ENCODE assay signal across 21 cellular contexts in the genomic region with DNA sequence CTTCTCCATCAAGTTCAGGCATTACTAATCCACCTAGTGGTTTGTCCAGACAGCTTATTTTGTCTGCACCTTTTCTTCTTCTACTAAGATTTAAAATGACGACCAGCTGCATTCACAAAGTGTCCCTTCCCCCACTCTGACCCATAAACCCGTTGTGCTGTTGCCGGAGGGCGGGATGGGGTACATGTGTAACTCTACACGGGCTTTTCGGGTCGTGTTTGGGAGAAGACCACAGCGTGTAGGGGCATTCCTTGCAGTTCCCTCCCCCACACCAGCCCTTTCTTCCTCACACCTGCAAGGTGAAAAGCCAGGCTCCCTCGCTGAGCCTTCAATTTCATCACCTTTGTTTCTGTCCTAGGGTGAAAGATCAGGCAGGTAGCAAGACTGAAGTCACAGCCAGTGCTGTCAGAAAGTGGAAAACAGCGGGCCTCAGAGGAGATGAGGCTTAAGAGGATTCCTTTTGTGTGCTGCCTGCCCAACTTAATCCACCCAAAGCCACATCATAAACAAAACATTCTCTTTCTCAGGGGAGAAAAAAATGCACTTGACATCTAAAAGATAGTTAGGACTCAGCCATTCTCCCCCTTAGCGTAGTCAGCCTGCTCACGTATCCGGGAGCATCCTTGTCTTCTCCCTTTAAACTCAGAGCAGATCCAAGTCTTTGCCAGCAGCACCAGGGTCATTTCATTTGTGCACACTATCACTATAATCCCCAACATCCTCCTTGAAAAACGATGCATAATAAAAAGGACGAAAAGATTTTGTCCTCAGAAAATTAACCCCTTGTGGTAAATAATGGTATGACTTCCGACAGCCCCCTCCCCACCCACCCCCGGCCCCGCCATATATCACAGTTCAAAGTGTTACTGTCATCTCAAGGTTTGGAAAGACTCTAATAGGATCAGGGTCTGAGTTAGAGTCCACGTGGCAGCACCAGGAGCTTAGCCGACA.
"Had no signal": no experiment of that assay in that cellular context is flagged by ENCODE, and none has a peak within 500 bp of the region (broad histone marks: within the 10 kb centered on the region; RNA-seq: fewer than 3 reads in every experiment).

No MANE protein-coding gene starts in this region.

- H3K36me3 ChIP-seq: esophagus muscularis mucosa, ovary had no signal

- H3K36me3 Mint-ChIP-seq: activated naive CD8-positive, alpha-beta T cell treated with anti-CD3 and anti-CD28 coated beads for 36 hours; immature natural killer cell; stimulated activated memory B cell treated with anti-CD40 and anti-IgM and Interleukin-4, amounts not matched to agents 10 μg/mL and 1 μg/mL and 100 μg/mL, for 72 hours had no signal

- H3K4me1 Mint-ChIP-seq: activated CD4-positive, alpha-beta T cell treated with anti-CD3 and anti-CD28 coated beads, Interleukin-2, amount 10 ng/mL, durations not matched to agents 7 days and 5 days; activated naive CD8-positive, alpha-beta T cell treated with anti-CD3 and anti-CD28 coated beads for 36 hours; immature natural killer cell; stimulated activated memory B cell treated with anti-CD40 and anti-IgM and Interleukin-4, amounts not matched to agents 10 μg/mL and 1 μg/mL and 100 μg/mL, for 72 hours had no signal

- H3K27ac ChIP-seq: body of pancreas, esophagus muscularis mucosa, ovary had no signal

- H3K4me3 ChIP-seq: body of pancreas, esophagus muscularis mucosa, ovary had no signal

- DNase-seq: activated CD4-positive, alpha-beta T cell treated with anti-CD3 and anti-CD28 coated beads, Interleukin-2, amount 10 ng/mL, durations not matched to agents 7 days and 5 days; activated CD4-positive, CD25-positive, alpha-beta regulatory T cell; activated CD8-positive, alpha-beta memory T cell treated with anti-CD3 and anti-CD28 coated beads, Interleukin-2, amount 50 U/mL, for 48 hours; activated gamma-delta T cell; activated naive CD8-positive, alpha-beta T cell treated with anti-CD3 and anti-CD28 coated beads for 36 hours; activated T-cell treated with anti-CD3 and anti-CD28 coated beads, Interleukin-2, amount 50 U/mL, for 72 hours; amygdala; body of pancreas; caudate nucleus; hippocampal formation; immature natural killer cell; ovary; stimulated activated CD4-positive, alpha-beta T cell treated with anti-CD3 and anti-CD28 coated beads, Interleukin-12 subunit alpha, Interleukin-12 subunit beta, amount 100 ng/mL, for 4 hours; stimulated activated CD4-positive, alpha-beta T cell treated with anti-CD3 and anti-CD28 coated beads, Interleukin-2, amount 100 ng/mL, for 48 hours; T-helper 2 cell had no signal

- FAIRE-seq: colon, TTC549, urothelium cell line had no signal

- H3K4me1 ChIP-seq: body of pancreas, esophagus muscularis mucosa had no signal

- ATAC-seq: activated T-cell treated with anti-CD3 and anti-CD28 coated beads, Interleukin-2, amount 50 U/mL, for 72 hours; body of pancreas; stimulated activated memory B cell treated with anti-CD40 and anti-IgM and Interleukin-4, amounts not matched to agents 10 μg/mL and 1 μg/mL and 100 μg/mL, for 72 hours had no signal

- H3K27me3 ChIP-seq: body of pancreas, esophagus muscularis mucosa, ovary had no signal

- H3K27ac Mint-ChIP-seq: activated CD4-positive, alpha-beta T cell treated with anti-CD3 and anti-CD28 coated beads, Interleukin-2, amount 10 ng/mL, durations not matched to agents 7 days and 5 days; activated naive CD8-positive, alpha-beta T cell treated with anti-CD3 and anti-CD28 coated beads for 36 hours; activated T-cell treated with anti-CD3 and anti-CD28 coated beads, Interleukin-2, amount 50 U/mL, for 72 hours; immature natural killer cell; stimulated activated memory B cell treated with anti-CD40 and anti-IgM and Interleukin-4, amounts not matched to agents 10 μg/mL and 1 μg/mL and 100 μg/mL, for 72 hours had no signal

- H3K4me3 Mint-ChIP-seq: activated CD4-positive, alpha-beta T cell treated with anti-CD3 and anti-CD28 coated beads, Interleukin-2, amount 10 ng/mL, durations not matched to agents 7 days and 5 days; activated naive CD8-positive, alpha-beta T cell treated with anti-CD3 and anti-CD28 coated beads for 36 hours; activated T-cell treated with anti-CD3 and anti-CD28 coated beads, Interleukin-2, amount 50 U/mL, for 72 hours; immature natural killer cell; neural crest cell; stimulated activated memory B cell treated with anti-CD40 and anti-IgM and Interleukin-4, amounts not matched to agents 10 μg/mL and 1 μg/mL and 100 μg/mL, for 72 hours had no signal

- H3K27me3 Mint-ChIP-seq: activated CD4-positive, alpha-beta T cell treated with anti-CD3 and anti-CD28 coated beads, Interleukin-2, amount 10 ng/mL, durations not matched to agents 7 days and 5 days; activated naive CD8-positive, alpha-beta T cell treated with anti-CD3 and anti-CD28 coated beads for 36 hours; stimulated activated memory B cell treated with anti-CD40 and anti-IgM and Interleukin-4, amounts not matched to agents 10 μg/mL and 1 μg/mL and 100 μg/mL, for 72 hours had no signal

- H3K9me3 ChIP-seq: body of pancreas, esophagus muscularis mucosa, ovary had no signal
